9 cellular contexts compared by ENCODE assay signal in the genomic region with DNA sequence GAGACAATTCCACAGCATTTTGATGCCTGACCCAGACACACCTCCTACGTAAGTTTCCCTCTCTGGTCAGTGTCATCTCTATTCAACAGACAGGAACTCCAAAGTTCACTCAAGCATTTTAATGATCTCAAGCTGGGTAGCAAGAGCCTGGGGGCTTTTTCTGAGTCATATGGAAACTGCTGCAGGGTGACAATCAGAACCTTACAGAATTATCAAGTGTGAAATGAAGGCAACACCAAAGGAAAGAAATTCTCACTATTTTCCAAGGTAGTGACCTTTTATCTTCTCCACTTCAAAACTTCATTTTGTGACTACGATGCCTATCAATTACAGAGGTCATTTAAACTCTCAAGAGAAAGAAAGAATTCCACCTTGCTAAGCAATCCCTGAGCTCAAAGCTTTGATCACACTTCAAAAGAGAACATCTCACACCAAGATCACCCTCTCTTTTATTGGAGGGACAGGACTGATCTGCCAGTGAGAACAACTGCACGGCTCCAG.
A peak's percentile ranks its signal among the peaks of the same experiment; 100 is the strongest.
DNase-seq lines count a peak whose midpoint lies in the region; ATAC-seq and TF ChIP-seq lines count a peak whose summit lies in the region.
"Had no signal": no experiment of that assay in that cellular context is flagged by ENCODE, and none has a peak within 500 bp of the region (broad histone marks: within the 10 kb centered on the region; RNA-seq: fewer than 3 reads in every experiment).

No MANE protein-coding gene starts in this region.

- H3K27ac ChIP-seq in GM23338 (ENCODE audit: low read depth), result no peak overlapping the region

- no peaks in the 10 kb centered on the region for H3K9me3 Mint-ChIP-seq in naive B cell
- H3K9me3 Mint-ChIP-seq in GM23338, result no peaks in the 10 kb centered on the region

- H3K4me1 Mint-ChIP-seq in naive B cell (peaks cover 0 to 3% (median 0%) of the 10 kb centered on the region in 3 donors), GM23338 (peaks cover 7% of the 10 kb centered on the region)

- H3K4me1 ChIP-seq in GM23338 (ENCODE audit: insufficient read depth), result peaks cover 11% of the 10 kb centered on the region; the same call in 1 of the 2 replicates

- H3K27me3 ChIP-seq in GM23338 (ENCODE audit: insufficient read depth), result no peaks in the 10 kb centered on the region

- no peaks in the 10 kb centered on the region for H3F3A ChIP-seq in GM23338 (replicated peaks; ENCODE audit: low read depth)

- H3K36me3 Mint-ChIP-seq in naive B cell (no peaks in the 10 kb centered on the region), GM23338 (ENCODE audit: low read depth) (no peaks in the 10 kb centered on the region)

- no peak overlapping the region for H3K4me2 ChIP-seq in GM23338

- DNase-seq in naive B cell, result no peak
- no peak for DNase-seq in HEK293T (ENCODE audit: extremely low spot score)
- DNase-seq in GM23338 (ENCODE audit: low spot score), result no peak
- no peak for DNase-seq in HCEC 1CT
- no peak for DNase-seq in GF-D8 (lab: John Stamatoyannopoulos, UW)
- DNase-seq: NCI-H510A had no signal

- CTCF ChIA-PET in HEK293T (lab: Yijun Ruan, JAX), result no interaction called here

- no peaks in the 10 kb centered on the region for H4K20me1 ChIP-seq in GM23338 (replicated peaks; ENCODE audit: insufficient read depth)

- no peak overlapping the region for H3K4me3 ChIP-seq in GM23338

- ATAC-seq in GM18868 (IDR thresholded peaks at IDR 0.05; ENCODE audit: unreplicated experiment) (peak; percentile 91), GM21737 (IDR thresholded peaks at IDR 0.05; ENCODE audit: unreplicated experiment) (peak; percentile 86), HG03565 (IDR thresholded peaks at IDR 0.05; ENCODE audit: unreplicated experiment) (peak; percentile 96), naive B cell (ENCODE audit: low read depth in 2 of 2) (peak; percentile 28 to 37), GM23338 (no peak)

- H3K36me3 ChIP-seq in GM23338 (ENCODE audit: insufficient read depth), result no peaks in the 10 kb centered on the region

- peak overlapping the region in 1 of 6 donors; percentile 86 for H3K27ac Mint-ChIP-seq in naive B cell
- no peak overlapping the region for H3K27ac Mint-ChIP-seq in GM23338

- H3K4me3 Mint-ChIP-seq in naive B cell, result no peak overlapping the region
- H3K4me3 Mint-ChIP-seq in GM23338, result no peak overlapping the region

- TF ChIP-seq CTCF in GM23338 (conservative IDR thresholded peaks at IDR 0.05; ENCODE audit: low read depth in 2 of 2), result no peak

- POLR2A ChIA-PET in HEK293T (lab: Yijun Ruan, JAX), result no interaction called here

- H2AFZ ChIP-seq in GM23338, result no peak overlapping the region

- peaks cover 0 to 3% (median 0%) of the 10 kb centered on the region in 3 donors for H3K27me3 Mint-ChIP-seq in naive B cell
- H3K27me3 Mint-ChIP-seq in GM23338 (ENCODE audit: insufficient read depth, low read depth, poor library complexity), result peaks cover 2% of the 10 kb centered on the region

- H3K9me2 ChIP-seq in GM23338 (ENCODE audit: insufficient read depth), result no peaks in the 10 kb centered on the region; the same call in 1 of the 2 replicates

- no peaks in the 10 kb centered on the region for H3K79me2 ChIP-seq in GM23338 (replicated peaks; ENCODE audit: insufficient read depth)

TF ChIP-seq in HEK293T, 16 proteins besides CTCF, POLR2A, EP300 and RAD21:
- TF ChIP-seq CTBP1 (IDR thresholded peaks at IDR 0.05; ENCODE audit: borderline replicate concordance), result no peak
- TF ChIP-seq SUZ12 (IDR thresholded peaks at IDR 0.05), result no peak
- TF ChIP-seq L3MBTL2 (conservative IDR thresholded peaks at IDR 0.05), result no peak
- no peak for TF ChIP-seq SP1 (IDR thresholded peaks at IDR 0.05)

TF ChIP-seq in GM23338, 12 proteins besides CTCF, POLR2A, EP300 and RAD21 (continues in another document):
- TF ChIP-seq ZNF331 (CRISPR knock-in tag; IDR thresholded peaks at IDR 0.05; ENCODE audit: low read depth) (no peak), ZNF462 (CRISPR knock-in tag; IDR thresholded peaks at IDR 0.05) (no peak), NANOG (IDR thresholded peaks at IDR 0.05; ENCODE audit: borderline replicate concordance) (no peak), JUNB (IDR thresholded peaks at IDR 0.05; ENCODE audit: unreplicated experiment) (no peak), STAT1 (IDR thresholded peaks at IDR 0.05; ENCODE audit: unreplicated experiment) (no peak), POLR2AphosphoS5 (IDR thresholded peaks at IDR 0.05; ENCODE audit: low read depth) (no peak), EZH2phosphoT487 (IDR thresholded peaks at IDR 0.05; ENCODE audit: unreplicated experiment) (no peak), EZH2 (IDR thresholded peaks at IDR 0.05; ENCODE audit: low read depth, unreplicated experiment) (no peak)
- TF ChIP-seq, protein P1, sequence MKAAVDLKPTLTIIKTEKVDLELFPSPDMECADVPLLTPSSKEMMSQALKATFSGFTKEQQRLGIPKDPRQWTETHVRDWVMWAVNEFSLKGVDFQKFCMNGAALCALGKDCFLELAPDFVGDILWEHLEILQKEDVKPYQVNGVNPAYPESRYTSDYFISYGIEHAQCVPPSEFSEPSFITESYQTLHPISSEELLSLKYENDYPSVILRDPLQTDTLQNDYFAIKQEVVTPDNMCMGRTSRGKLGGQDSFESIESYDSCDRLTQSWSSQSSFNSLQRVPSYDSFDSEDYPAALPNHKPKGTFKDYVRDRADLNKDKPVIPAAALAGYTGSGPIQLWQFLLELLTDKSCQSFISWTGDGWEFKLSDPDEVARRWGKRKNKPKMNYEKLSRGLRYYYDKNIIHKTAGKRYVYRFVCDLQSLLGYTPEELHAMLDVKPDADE (IDR thresholded peaks at IDR 0.05), result no peak
